In the genomic region with DNA sequence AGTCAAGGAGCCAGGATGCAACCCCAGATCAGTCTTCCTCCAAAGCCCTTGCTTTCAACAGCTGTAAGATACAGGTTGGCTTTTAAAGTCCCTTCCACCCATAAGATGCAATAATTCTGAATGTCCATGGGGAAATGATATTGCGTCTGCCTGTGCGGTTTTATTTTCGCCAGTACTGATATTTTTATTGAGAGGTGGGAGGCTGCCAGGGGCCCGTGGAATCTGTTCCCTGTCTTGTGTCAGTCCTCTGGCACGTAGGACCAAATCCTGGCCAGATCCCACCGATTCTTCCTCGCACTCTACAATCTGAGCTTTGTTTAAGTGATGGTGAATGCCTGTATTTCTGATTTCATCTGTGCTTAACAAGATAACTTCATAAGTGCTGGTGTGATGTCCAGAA, we compare ENCODE assay signal across 20 cellular contexts.
"Had no signal": no experiment of that assay in that cellular context is flagged by ENCODE, and none has a peak within 500 bp of the region (broad histone marks: within the 10 kb centered on the region; RNA-seq: fewer than 3 reads in every experiment).

No MANE protein-coding gene starts in this region.

- H3K27ac ChIP-seq: gastrocnemius medialis, left lung, parathyroid adenoma, psoas muscle, suprapubic skin, thyroid gland, upper lobe of left lung, uterus had no signal

- DNase-seq: cortex of kidney; effector memory CD4-positive, alpha-beta T cell; gastrocnemius medialis; immature natural killer cell; left lung; mesenchymal stem cell; naive B cell; occipital lobe; psoas muscle; stimulated activated CD4-positive, alpha-beta T cell treated with anti-CD3 and anti-CD28 coated beads, Interleukin-4, amount 100 ng/mL, for 1 hour; stimulated activated CD8-positive, alpha-beta memory T cell treated with anti-CD3 and anti-CD28 coated beads, Interleukin-4, amount 100 ng/mL, for 48 hours; stimulated activated naive CD8-positive, alpha-beta T cell treated with anti-CD3 and anti-CD28 coated beads, Interleukin-15, Interleukin-2, amounts not matched to agents 100 U/mL and 50 U/mL, for 24 hours; thyroid gland; upper lobe of left lung; uterus had no signal

- H3K27me3 ChIP-seq: gastrocnemius medialis, left lung, suprapubic skin, thyroid gland, upper lobe of left lung, uterus had no signal

- H3K4me1 ChIP-seq: parathyroid adenoma, psoas muscle, suprapubic skin, thyroid gland had no signal

- H3K79me2 ChIP-seq: parathyroid adenoma had no signal

- ATAC-seq: esophagus mucosa; gastrocnemius medialis; left lung; psoas muscle; stimulated activated effector memory CD8-positive, alpha-beta T cell treated with anti-CD3 and anti-CD28 coated beads, Interleukin-12 subunit alpha, Interleukin-12 subunit beta, amount 100 ng/mL, for 72 hours had no signal

- H3K36me3 ChIP-seq: gastrocnemius medialis, left lung, suprapubic skin, thyroid gland, upper lobe of left lung, uterus had no signal

- H3K9me3 ChIP-seq: gastrocnemius medialis, left lung, psoas muscle, suprapubic skin, thyroid gland, upper lobe of left lung, uterus had no signal

- H2AFZ ChIP-seq: parathyroid adenoma had no signal

- H3K4me3 ChIP-seq: gastrocnemius medialis, left lung, lung, psoas muscle, suprapubic skin, thyroid gland, upper lobe of left lung, uterus had no signal

- H3K9ac ChIP-seq: parathyroid adenoma had no signal
